8 cellular contexts compared by ENCODE assay signal in genomic region chr9:105063665-105064247, GRCh38.
A peak's percentile ranks its signal among the peaks of the same experiment; 100 is the strongest.
DNase-seq lines count a peak whose midpoint lies in the region; ATAC-seq and TF ChIP-seq lines count a peak whose summit lies in the region.

No MANE protein-coding gene starts in this region.

- H3K4me3 ChIP-seq in suprapubic skin: no peak overlapping the region

- in situ Hi-C loops in G401 (cut with HindIII; ENCODE audit: low sequenced_read_pairs): no loop called here

- no peak for TF ChIP-seq CTCF in suprapubic skin (IDR thresholded peaks at IDR 0.05)

- 49% methylated on average over 8 of the region's 8 CpGs for WGBS in suprapubic skin

- H3K9me3 ChIP-seq in suprapubic skin: no peaks in the 10 kb centered on the region

- peak; percentile 66 for ATAC-seq in HG02885 (IDR thresholded peaks at IDR 0.05; ENCODE audit: poor library complexity, unreplicated experiment)

- H3K27ac ChIP-seq in angular gyrus (ENCODE audit: low read depth, low read length): peak overlapping the region; percentile 46
- peak overlapping the region; percentile 93 for H3K27ac ChIP-seq in suprapubic skin

- no peak for TF ChIP-seq POLR2A in suprapubic skin (IDR thresholded peaks at IDR 0.05)

- no peak for TF ChIP-seq EP300 in suprapubic skin (IDR thresholded peaks at IDR 0.05)

- peak; percentile 95 for DNase-seq in EH (ENCODE audit: low read depth)
- DNase-seq in kidney tubule cell (ENCODE audit: low spot score): peak; percentile 96
- DNase-seq in suprapubic skin (ENCODE audit: low spot score in 2 of 2): no peak
- DNase-seq in NCI-H2196 treated with DMSO at 0.1 percent for 48 hours (lab: John Stamatoyannopoulos, UW; ENCODE audit: unreplicated experiment): no peak
- DNase-seq in G401 (ENCODE audit: low spot score): no peak
- DNase-seq in DMS 273 treated with DMSO at 0.1 percent for 48 hours (lab: John Stamatoyannopoulos, UW): no peak

- H3K4me1 ChIP-seq in suprapubic skin: peaks cover 35% of the 10 kb centered on the region

- H3K27me3 ChIP-seq in suprapubic skin: no peaks in the 10 kb centered on the region

- H3K36me3 ChIP-seq in suprapubic skin: no peaks in the 10 kb centered on the region

Comparison
In these comparisons a context has a peak if more than half of its experiments do, and no peak if none do; other contexts are left out.
1. DNase-seq: peak in EH (single experiment) and kidney tubule cell (single experiment); none in suprapubic skin (0 of 2), NCI-H2196 treated with DMSO at 0.1 percent for 48 hours (single experiment), G401 (single experiment) and DMS 273 treated with DMSO at 0.1 percent for 48 hours (single experiment).